In the genomic region with DNA sequence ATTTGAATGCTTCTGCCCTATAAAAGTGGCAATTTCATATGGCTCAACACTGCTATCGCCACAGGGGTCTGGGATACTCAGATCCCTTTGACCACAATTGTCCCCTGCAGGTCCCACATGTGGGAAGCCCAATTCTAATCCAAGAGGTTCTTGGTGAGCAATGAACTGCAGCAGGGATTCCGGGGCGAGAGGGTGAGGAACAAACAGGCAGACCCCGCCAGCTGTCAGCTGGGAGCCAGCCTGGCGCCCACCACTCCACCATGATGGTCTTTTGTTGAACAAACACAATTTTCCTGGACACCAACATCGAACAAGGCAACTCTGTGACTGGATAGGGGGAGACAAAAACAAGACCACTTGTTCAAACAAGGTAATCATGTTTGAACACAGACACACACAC, we compare ENCODE assay signal across 15 cellular contexts.
"Had no signal": no experiment of that assay in that cellular context is flagged by ENCODE, and none has a peak within 500 bp of the region (broad histone marks: within the 10 kb centered on the region; RNA-seq: fewer than 3 reads in every experiment).

No MANE protein-coding gene starts in this region.

- H3K27ac ChIP-seq: upper lobe of right lung had no signal

- H3K9me3 ChIP-seq: upper lobe of right lung had no signal

- H3K36me3 ChIP-seq: upper lobe of right lung had no signal

- H3K4me3 ChIP-seq: upper lobe of right lung had no signal

- H3K27ac Mint-ChIP-seq: activated CD8-positive, alpha-beta memory T cell treated with anti-CD3 and anti-CD28 coated beads, Interleukin-2, amount 10 ng/mL, durations not matched to agents 7 days and 5 days; activated naive CD8-positive, alpha-beta T cell; activated T-cell treated with anti-CD3 and anti-CD28 coated beads, Interleukin-2, amount 50 U/mL, for 24 hours had no signal

- H3K4me3 Mint-ChIP-seq: activated CD8-positive, alpha-beta memory T cell treated with anti-CD3 and anti-CD28 coated beads, Interleukin-2, amount 10 ng/mL, durations not matched to agents 7 days and 5 days; activated naive CD8-positive, alpha-beta T cell; activated T-cell treated with anti-CD3 and anti-CD28 coated beads, Interleukin-2, amount 50 U/mL, for 24 hours; naive B cell had no signal

- H3K27me3 ChIP-seq: upper lobe of right lung had no signal

- H3K4me1 ChIP-seq: upper lobe of right lung had no signal

- ATAC-seq: activated CD8-positive, alpha-beta memory T cell treated with anti-CD3 and anti-CD28 coated beads, Interleukin-2, amount 10 ng/mL, durations not matched to agents 7 days and 5 days; right cardiac atrium; upper lobe of right lung had no signal

- DNase-seq: activated CD4-positive, alpha-beta T cell treated with anti-CD3 and anti-CD28 coated beads, Interleukin-2, amount 50 U/mL, for 4 hours; activated CD4-positive, CD25-positive, alpha-beta regulatory T cell treated with anti-CD3 and anti-CD28 coated beads, Interleukin-2, amount 50 U/mL, for 72 hours; activated CD8-positive, alpha-beta memory T cell treated with anti-CD3 and anti-CD28 coated beads, Interleukin-2, amount 10 ng/mL, durations not matched to agents 7 days and 5 days; activated gamma-delta T cell; activated T-cell treated with anti-CD3 and anti-CD28 coated beads, Interleukin-2, amount 50 U/mL, for 24 hours; effector CD4-positive, alpha-beta T cell; hypothalamus; naive B cell; right cardiac atrium; stimulated activated CD4-positive, alpha-beta T cell treated with anti-CD3 and anti-CD28 coated beads, Interleukin-1b, Interleukin-23, amount 100 ng/mL, for 48 hours; stimulated activated naive CD4-positive, alpha-beta T cell; substantia nigra; T-helper 9 cell; upper lobe of right lung had no signal

- H3K9me3 Mint-ChIP-seq: activated T-cell treated with anti-CD3 and anti-CD28 coated beads, Interleukin-2, amount 50 U/mL, for 24 hours had no signal
